In the genomic region with DNA sequence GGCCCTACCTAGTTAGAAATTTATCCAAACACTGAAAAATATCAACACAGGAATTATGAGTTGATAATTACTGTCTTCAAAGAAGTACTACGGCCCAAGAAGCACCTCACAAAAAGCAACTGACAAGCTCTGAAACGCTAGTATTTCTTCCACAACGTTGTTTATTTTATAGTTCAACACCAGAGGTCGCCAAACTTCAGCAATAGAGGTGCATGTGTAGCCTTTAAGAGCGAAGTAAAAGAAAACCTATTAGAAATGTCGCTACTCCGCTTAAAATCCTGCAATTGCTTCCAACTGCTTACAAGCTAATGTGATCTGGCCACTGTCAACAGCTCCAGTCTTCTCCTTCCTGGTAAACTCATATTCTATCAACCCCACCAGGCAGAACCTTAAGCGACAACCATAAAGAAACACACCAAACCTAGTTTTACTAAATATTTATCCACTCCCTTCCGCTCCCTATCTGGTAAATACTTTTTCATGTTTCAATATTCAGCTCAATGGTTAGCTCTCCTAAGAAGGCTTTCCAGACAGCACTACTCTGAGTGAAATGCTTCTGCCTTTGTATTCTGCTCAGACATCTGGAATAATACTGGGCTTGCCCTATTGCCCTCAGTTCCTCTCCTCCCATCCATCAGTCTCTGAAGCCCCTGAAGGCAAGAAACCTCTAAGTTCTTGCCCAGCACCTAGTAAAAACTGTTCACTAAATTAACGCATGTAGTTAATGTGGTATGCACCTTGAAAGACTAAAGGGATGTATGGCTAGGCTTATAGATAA, we compare ENCODE assay signal across 1 cellular context.
TF ChIP-seq lines count a peak whose summit lies in the region.

No MANE protein-coding gene starts in this region.

TF ChIP-seq in WTC11, 78 proteins besides CTCF, POLR2A, EP300 and RAD21 (continued from another document):
- TF ChIP-seq ZBTB21 (CRISPR knock-in tag; IDR thresholded peaks at IDR 0.05; ENCODE audit: borderline replicate concordance) (no peak), RORB (CRISPR knock-in tag; IDR thresholded peaks at IDR 0.05) (no peak), ZNF416 (CRISPR knock-in tag; IDR thresholded peaks at IDR 0.05) (no peak), ZNF219 (CRISPR knock-in tag; IDR thresholded peaks at IDR 0.05; ENCODE audit: borderline replicate concordance) (no peak), NFE2L1 (CRISPR knock-in tag; IDR thresholded peaks at IDR 0.05) (no peak), FOXK1 (CRISPR knock-in tag; IDR thresholded peaks at IDR 0.05) (no peak), MYBL2 (CRISPR knock-in tag; IDR thresholded peaks at IDR 0.05) (no peak)
- TF ChIP-seq, protein P1, sequence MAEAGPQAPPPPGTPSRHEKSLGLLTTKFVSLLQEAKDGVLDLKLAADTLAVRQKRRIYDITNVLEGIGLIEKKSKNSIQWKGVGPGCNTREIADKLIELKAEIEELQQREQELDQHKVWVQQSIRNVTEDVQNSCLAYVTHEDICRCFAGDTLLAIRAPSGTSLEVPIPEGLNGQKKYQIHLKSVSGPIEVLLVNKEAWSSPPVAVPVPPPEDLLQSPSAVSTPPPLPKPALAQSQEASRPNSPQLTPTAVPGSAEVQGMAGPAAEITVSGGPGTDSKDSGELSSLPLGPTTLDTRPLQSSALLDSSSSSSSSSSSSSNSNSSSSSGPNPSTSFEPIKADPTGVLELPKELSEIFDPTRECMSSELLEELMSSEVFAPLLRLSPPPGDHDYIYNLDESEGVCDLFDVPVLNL (CRISPR knock-in tag; IDR thresholded peaks at IDR 0.05; ENCODE audit: borderline replicate concordance, low read depth) = no peak
- TF ChIP-seq, protein P2, sequence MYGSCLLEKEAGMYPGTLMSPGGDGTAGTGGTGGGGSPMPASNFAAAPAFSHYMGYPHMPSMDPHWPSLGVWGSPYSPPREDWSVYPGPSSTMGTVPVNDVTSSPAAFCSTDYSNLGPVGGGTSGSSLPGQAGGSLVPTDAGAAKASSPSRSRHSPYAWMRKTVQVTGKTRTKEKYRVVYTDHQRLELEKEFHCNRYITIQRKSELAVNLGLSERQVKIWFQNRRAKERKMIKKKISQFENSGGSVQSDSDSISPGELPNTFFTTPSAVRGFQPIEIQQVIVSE (CRISPR knock-in tag; IDR thresholded peaks at IDR 0.05; ENCODE audit: borderline replicate concordance) = no peak
- TF ChIP-seq, protein P3, sequence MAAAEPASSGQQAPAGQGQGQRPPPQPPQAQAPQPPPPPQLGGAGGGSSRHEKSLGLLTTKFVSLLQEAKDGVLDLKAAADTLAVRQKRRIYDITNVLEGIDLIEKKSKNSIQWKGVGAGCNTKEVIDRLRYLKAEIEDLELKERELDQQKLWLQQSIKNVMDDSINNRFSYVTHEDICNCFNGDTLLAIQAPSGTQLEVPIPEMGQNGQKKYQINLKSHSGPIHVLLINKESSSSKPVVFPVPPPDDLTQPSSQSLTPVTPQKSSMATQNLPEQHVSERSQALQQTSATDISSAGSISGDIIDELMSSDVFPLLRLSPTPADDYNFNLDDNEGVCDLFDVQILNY (CRISPR knock-in tag; IDR thresholded peaks at IDR 0.05) = no peak
- TF ChIP-seq, protein P4, sequence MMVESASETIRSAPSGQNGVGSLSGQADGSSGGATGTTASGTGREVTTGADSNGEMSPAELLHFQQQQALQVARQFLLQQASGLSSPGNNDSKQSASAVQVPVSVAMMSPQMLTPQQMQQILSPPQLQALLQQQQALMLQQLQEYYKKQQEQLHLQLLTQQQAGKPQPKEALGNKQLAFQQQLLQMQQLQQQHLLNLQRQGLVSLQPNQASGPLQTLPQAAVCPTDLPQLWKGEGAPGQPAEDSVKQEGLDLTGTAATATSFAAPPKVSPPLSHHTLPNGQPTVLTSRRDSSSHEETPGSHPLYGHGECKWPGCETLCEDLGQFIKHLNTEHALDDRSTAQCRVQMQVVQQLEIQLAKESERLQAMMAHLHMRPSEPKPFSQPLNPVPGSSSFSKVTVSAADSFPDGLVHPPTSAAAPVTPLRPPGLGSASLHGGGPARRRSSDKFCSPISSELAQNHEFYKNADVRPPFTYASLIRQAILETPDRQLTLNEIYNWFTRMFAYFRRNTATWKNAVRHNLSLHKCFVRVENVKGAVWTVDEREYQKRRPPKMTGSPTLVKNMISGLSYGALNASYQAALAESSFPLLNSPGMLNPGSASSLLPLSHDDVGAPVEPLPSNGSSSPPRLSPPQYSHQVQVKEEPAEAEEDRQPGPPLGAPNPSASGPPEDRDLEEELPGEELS (CRISPR knock-in tag; IDR thresholded peaks at IDR 0.05) = no peak
